8 cellular contexts compared by ENCODE assay signal in the genomic region with DNA sequence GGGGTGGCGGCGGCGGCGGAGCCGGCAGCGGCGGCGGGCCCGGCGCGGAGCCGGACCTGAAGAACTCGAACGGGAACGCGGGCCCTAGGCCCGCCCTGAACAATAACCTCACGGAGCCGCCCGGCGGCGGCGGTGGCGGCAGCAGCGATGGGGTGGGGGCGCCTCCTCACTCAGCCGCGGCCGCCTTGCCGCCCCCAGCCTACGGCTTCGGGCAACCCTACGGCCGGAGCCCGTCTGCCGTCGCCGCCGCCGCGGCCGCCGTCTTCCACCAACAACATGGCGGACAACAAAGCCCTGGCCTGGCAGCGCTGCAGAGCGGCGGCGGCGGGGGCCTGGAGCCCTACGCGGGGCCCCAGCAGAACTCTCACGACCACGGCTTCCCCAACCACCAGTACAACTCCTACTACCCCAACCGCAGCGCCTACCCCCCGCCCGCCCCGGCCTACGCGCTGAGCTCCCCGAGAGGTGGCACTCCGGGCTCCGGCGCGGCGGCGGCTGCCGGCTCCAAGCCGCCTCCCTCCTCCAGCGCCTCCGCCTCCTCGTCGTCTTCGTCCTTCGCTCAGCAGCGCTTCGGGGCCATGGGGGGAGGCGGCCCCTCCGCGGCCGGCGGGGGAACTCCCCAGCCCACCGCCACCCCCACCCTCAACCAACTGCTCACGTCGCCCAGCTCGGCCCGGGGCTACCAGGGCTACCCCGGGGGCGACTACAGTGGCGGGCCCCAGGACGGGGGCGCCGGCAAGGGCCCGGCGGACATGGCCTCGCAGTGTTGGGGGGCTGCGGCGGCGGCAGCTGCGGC. TPM values are rescaled to one million over a fixed set of nuclear protein-coding genes. Genes with fewer than 3 reads are reported as not detected.
A peak's percentile ranks its signal among the peaks of the same experiment; 100 is the strongest.
DNase-seq lines count a peak whose midpoint lies in the region; ATAC-seq and TF ChIP-seq lines count a peak whose summit lies in the region.

No MANE protein-coding gene starts in this region.

- intact Hi-C loops in esophagus squamous epithelium (cut with DNase I), result no loop called here

- peak overlapping the region; percentile 93 for H3K9ac ChIP-seq in neuronal stem cell (ENCODE audit: low read depth, low read length, poor library complexity)

- H3K4me1 ChIP-seq in CD4-positive, CD25-positive, alpha-beta regulatory T cell (ENCODE audit: control insufficient read depth, insufficient read depth, low read length, poor library complexity, severe bottlenecking), result peaks cover 66% of the 10 kb centered on the region
- H3K4me1 ChIP-seq in esophagus squamous epithelium, result peaks cover 39 to 63% (median 54%) of the 10 kb centered on the region in 3 donors
- H3K4me1 ChIP-seq in neuronal stem cell (ENCODE audit: control insufficient read depth in 2 of 2, insufficient read depth in 1 of 2, low read depth in 1 of 2, low read length in 2 of 2), result peaks cover 28 to 43% of the 10 kb centered on the region in 2 donors
- H3K4me1 ChIP-seq in thoracic aorta (ENCODE audit: control insufficient read depth in 1 of 2, low read depth in 2 of 2), result peaks cover 50 to 59% of the 10 kb centered on the region in 2 donors

- ATAC-seq in CD4-positive, CD25-positive, alpha-beta regulatory T cell (ENCODE audit: low read depth in 2 of 2), result peak; percentile 5 to 10
- ATAC-seq in thoracic aorta (ENCODE audit: insufficient number of reproducible peaks, low FRiP score, low read depth), result no peak
- ATAC-seq in GM19035 (IDR thresholded peaks at IDR 0.05; ENCODE audit: unreplicated experiment), result no peak

- H4K8ac ChIP-seq in neuronal stem cell (ENCODE audit: low read depth, low read length), result no peak overlapping the region

- peak in 1 of 6 experiments; percentile 9 for TF ChIP-seq CTCF in esophagus squamous epithelium (IDR thresholded peaks at IDR 0.05)
- no peak for TF ChIP-seq CTCF in thoracic aorta (IDR thresholded peaks at IDR 0.05)

- no peak overlapping the region for H3K14ac ChIP-seq in neuronal stem cell (ENCODE audit: low read length)

- no peak overlapping the region for H4K91ac ChIP-seq in neuronal stem cell (ENCODE audit: low read depth, low read length, poor library complexity)

- peak; percentile 59 to 72 (median 70) for DNase-seq in CD4-positive, CD25-positive, alpha-beta regulatory T cell
- DNase-seq in activated T-cell treated with anti-CD3 and anti-CD28 coated beads for 24 hours (ENCODE audit: low read depth) (peak; percentile 59), esophagus squamous epithelium (lab: John Stamatoyannopoulos, UW) (no peak), neuronal stem cell (ENCODE audit: low spot score) (no peak), thoracic aorta (ENCODE audit: low spot score) (no peak), NCI-H2029 treated with DMSO at 0.1 percent for 48 hours (lab: John Stamatoyannopoulos, UW) (no peak)

- peaks cover 7% of the 10 kb centered on the region for H3K27me3 Mint-ChIP-seq in CD4-positive, CD25-positive, alpha-beta regulatory T cell

- H3K79me1 ChIP-seq in neuronal stem cell (ENCODE audit: low read depth, low read length), result no peaks in the 10 kb centered on the region

- H3K4me3 ChIP-seq in CD4-positive, CD25-positive, alpha-beta regulatory T cell (ENCODE audit: low read depth, low read length), result no peak overlapping the region
- H3K4me3 ChIP-seq in esophagus squamous epithelium (peak overlapping the region; percentile 78 to 97 (median 94)), neuronal stem cell (ENCODE audit: low read length in 2 of 2) (peak overlapping the region; percentile 60 to 91), thoracic aorta (peak overlapping the region; percentile 94)

- no peak overlapping the region for H3K4ac ChIP-seq in neuronal stem cell (ENCODE audit: low read length)

- H3K9me3 Mint-ChIP-seq in CD4-positive, CD25-positive, alpha-beta regulatory T cell, result no peaks in the 10 kb centered on the region

- peak overlapping the region; percentile 52 for H2BK15ac ChIP-seq in neuronal stem cell (ENCODE audit: low read length)

- peaks cover 15 to 33% (median 22%) of the 10 kb centered on the region in 4 donors for H3K4me1 Mint-ChIP-seq in CD4-positive, CD25-positive, alpha-beta regulatory T cell

- H2BK5ac ChIP-seq in neuronal stem cell (ENCODE audit: low read length), result peak overlapping the region; percentile 99

- peak overlapping the region; percentile 82 for H3K23ac ChIP-seq in neuronal stem cell (ENCODE audit: low read depth, low read length, poor library complexity)

- H3K4me2 ChIP-seq in neuronal stem cell (ENCODE audit: insufficient read depth, low read length, poor library complexity, severe bottlenecking), result peak overlapping the region; percentile 63

- H3K36me3 ChIP-seq in CD4-positive, CD25-positive, alpha-beta regulatory T cell (ENCODE audit: control insufficient read depth, insufficient read depth, low read length), result no peaks in the 10 kb centered on the region
- H3K36me3 ChIP-seq in KOPT-K1 (ENCODE audit: insufficient read depth, low read length), result peaks cover 36% of the 10 kb centered on the region
- H3K36me3 ChIP-seq in esophagus squamous epithelium, result no peaks in the 10 kb centered on the region
- peaks cover 2 to 31% of the 10 kb centered on the region in 2 donors for H3K36me3 ChIP-seq in neuronal stem cell (replicated peaks in 1 of 2; ENCODE audit: control insufficient read depth in 2 of 2, insufficient read depth in 2 of 2, low read length in 2 of 2)
- no peaks in the 10 kb centered on the region for H3K36me3 ChIP-seq in thoracic aorta

- no peak for TF ChIP-seq POLR2A in esophagus squamous epithelium (IDR thresholded peaks at IDR 0.05)

- peak overlapping the region in 1 of 3 donors; percentile 62 for H3K27ac Mint-ChIP-seq in CD4-positive, CD25-positive, alpha-beta regulatory T cell

- H3K4me3 Mint-ChIP-seq in CD4-positive, CD25-positive, alpha-beta regulatory T cell, result peak overlapping the region in 3 of 4 donors; percentile 62 to 87 (median 81)

- peak overlapping the region; percentile 96 for H2BK120ac ChIP-seq in neuronal stem cell (ENCODE audit: low read depth, low read length)

- peaks cover 9% of the 10 kb centered on the region for H3K36me3 Mint-ChIP-seq in CD4-positive, CD25-positive, alpha-beta regulatory T cell

- no peaks in the 10 kb centered on the region for H3K9me3 ChIP-seq in CD4-positive, CD25-positive, alpha-beta regulatory T cell (ENCODE audit: control insufficient read depth in 2 of 2, low read length in 2 of 2)
- no peaks in the 10 kb centered on the region for H3K9me3 ChIP-seq in KOPT-K1 (ENCODE audit: insufficient read depth, low read length, poor library complexity, severe bottlenecking)
- no peaks in the 10 kb centered on the region for H3K9me3 ChIP-seq in esophagus squamous epithelium
- H3K9me3 ChIP-seq in neuronal stem cell (replicated peaks in 1 of 2; ENCODE audit: control insufficient read depth in 2 of 2, insufficient read depth in 1 of 2, low read depth in 1 of 2, low read length in 2 of 2), result no peaks in the 10 kb centered on the region
- H3K9me3 ChIP-seq in thoracic aorta, result no peaks in the 10 kb centered on the region

- peak overlapping the region; percentile 98 for H3K18ac ChIP-seq in neuronal stem cell (ENCODE audit: low read length)

- peak overlapping the region; percentile 94 for H2AK5ac ChIP-seq in neuronal stem cell (ENCODE audit: low read depth, low read length)

- H3K27me3 ChIP-seq in CD4-positive, CD25-positive, alpha-beta regulatory T cell (ENCODE audit: control insufficient read depth, insufficient read depth, low read length), result no peaks in the 10 kb centered on the region
- H3K27me3 ChIP-seq in esophagus squamous epithelium (no peaks in the 10 kb centered on the region), neuronal stem cell (ENCODE audit: control insufficient read depth in 3 of 3, insufficient read depth in 3 of 3, low read depth in 1 of 3, low read length in 3 of 3) (no peaks in the 10 kb centered on the region), thoracic aorta (replicated peaks; ENCODE audit: insufficient read depth) (no peaks in the 10 kb centered on the region)

- peak overlapping the region; percentile 89 for H3K27ac ChIP-seq in CD4-positive, CD25-positive, alpha-beta regulatory T cell (ENCODE audit: insufficient read depth, low read length, poor library complexity, severe bottlenecking)
- H3K27ac ChIP-seq in KOPT-K1 (ENCODE audit: low read depth, low read length, poor library complexity, severe bottlenecking) (peak overlapping the region; percentile 100), esophagus squamous epithelium (peak overlapping the region; percentile 93 to 99 (median 98)), neuronal stem cell (replicated peaks; ENCODE audit: low read length) (peak overlapping the region; percentile 99), thoracic aorta (peak overlapping the region; percentile 91 to 98)

- WGBS in esophagus squamous epithelium, 2 donors, result 0% methylated on average over 7 to 10 of the region's 100 CpGs
- WGBS in neuronal stem cell (ENCODE audit: extremely low coverage in 2 of 2, insufficient read length in 2 of 2, insufficient replicate concordance in 1 of 2), 2 donors, result no CpG with 5 or more reads among the region's 100 CpGs

- no peak overlapping the region for H2AFZ ChIP-seq in neuronal stem cell (ENCODE audit: low read length)

- no peak overlapping the region for H2BK12ac ChIP-seq in neuronal stem cell (ENCODE audit: low read length)

RNA-seq across cellular contexts. Expression of a gene that starts 1.0 kb away (rescaled TPM):
- total RNA-seq in CD4-positive, CD25-positive, alpha-beta regulatory T cell, result 139 TPM
- 10 to 100 TPM in 3 of 4 donors, 1 to 10 TPM in 1; 9.5 to 13.4 (median 13.0) TPM for polyA plus RNA-seq in CD4-positive, CD25-positive, alpha-beta regulatory T cell
- total RNA-seq in esophagus squamous epithelium (10 to 100 TPM; 23.9 to 60.2 (median 43.5) TPM), thoracic aorta (10 to 100 TPM; 53.6 to 69.2 TPM)
- 87.5 TPM for polyA plus RNA-seq in neuronal stem cell (2013, experiment 1 of 2)
- polyA plus RNA-seq in neuronal stem cell (2013, experiment 2 of 2), result 92.7 TPM

Comparison
In these comparisons a context has a peak if more than half of its experiments do, and no peak if none do; other contexts are left out.
1. ATAC-seq: peak in CD4-positive, CD25-positive, alpha-beta regulatory T cell (2 of 2); none in thoracic aorta (single experiment) and GM19035 (single experiment).
2. DNase-seq: peak in CD4-positive, CD25-positive, alpha-beta regulatory T cell (3 of 3) and activated T-cell treated with anti-CD3 and anti-CD28 coated beads for 24 hours (single experiment); none in esophagus squamous epithelium (single experiment), neuronal stem cell (single experiment), thoracic aorta (single experiment) and NCI-H2029 treated with DMSO at 0.1 percent for 48 hours (single experiment).
3. Peak in every context shown above with its lines, with median percentiles within 50 percentile points of each other: H3K27ac ChIP-seq.